ENCODE assay signal across 13 cellular contexts in genomic region chr19:16115309-16116039, GRCh38. TPM values are rescaled to one million over a fixed set of nuclear protein-coding genes. Genes with fewer than 3 reads are reported as not detected.
DNase-seq lines count a peak whose midpoint lies in the region; ATAC-seq and TF ChIP-seq lines count a peak whose summit lies in the region.
"Had no signal": no experiment of that assay in that cellular context is flagged by ENCODE, and none has a peak within 500 bp of the region (broad histone marks: within the 10 kb centered on the region; RNA-seq: fewer than 3 reads in every experiment).

No MANE protein-coding gene starts in this region.

- H3K4me2 ChIP-seq in MM.1S (ENCODE audit: low read depth, low read length), result peak overlapping the region; percentile 34; the same call in 1 of the 2 replicates

- peaks cover 15% of the 10 kb centered on the region for H3K36me3 ChIP-seq in CD4-positive, alpha-beta memory T cell (ENCODE audit: insufficient read depth, low read length)
- no peaks in the 10 kb centered on the region; the same call in 1 of the 2 replicates for H3K36me3 ChIP-seq in MM.1S (replicated peaks; ENCODE audit: insufficient read depth, low read length)

- no peaks in the 10 kb centered on the region for H3K9me2 ChIP-seq in MM.1S (replicated peaks; ENCODE audit: insufficient read depth, low read length)

- peaks cover 69% of the 10 kb centered on the region for H3K79me2 ChIP-seq in MM.1S (ENCODE audit: low read length)

- H3K27ac Mint-ChIP-seq in CD4-positive, alpha-beta memory T cell, result peak overlapping the region in 5 of 7 donors; percentile 28 to 82 (median 66)
- peak overlapping the region in 4 of 5 experiments; percentile 16 to 76 (median 62) for H3K27ac Mint-ChIP-seq in brain
- H3K27ac Mint-ChIP-seq in natural killer cell treated with Interleukin-12 subunit alpha and Interleukin-12 subunit beta and Interleukin-15 and Interleukin-18, amount 100 ng/mL, for 72 hours, result peak overlapping the region; percentile 98

- H3K9me3 ChIP-seq in CD4-positive, alpha-beta memory T cell (ENCODE audit: control insufficient read depth in 1 of 2, low read length in 2 of 2), result no peaks in the 10 kb centered on the region
- no peaks in the 10 kb centered on the region for H3K9me3 ChIP-seq in MM.1S (replicated peaks; ENCODE audit: insufficient read depth, low read length)

- H3K27ac ChIP-seq in CD4-positive, alpha-beta memory T cell (ENCODE audit: low read depth, low read length), result no peak overlapping the region
- H3K27ac ChIP-seq in MM.1S (ENCODE audit: low read length), result peak overlapping the region; percentile 96; the same call in 1 of the 2 replicates

- H3K4me3 ChIP-seq in CD4-positive, alpha-beta memory T cell (ENCODE audit: low read length in 2 of 2), result no peak overlapping the region
- H3K4me3 ChIP-seq in MM.1S (ENCODE audit: low read length), result no peak overlapping the region
- H3K4me3 ChIP-seq: K562 had no signal

- H2AFZ ChIP-seq in MM.1S (ENCODE audit: low read length), result no peak overlapping the region

- POLR2A ChIA-PET in CD4-positive, alpha-beta memory T cell (lab: Charles Lee; ENCODE audit: partially characterized antibody), result interaction anchor here (0.8 to 2.3 kb wide), 3 partner anchors 29 to 45 kb away, joined by 4 to 11 read pairs (median 5); no protein-coding TSS in a partner anchor

- H3F3A ChIP-seq in MM.1S (ENCODE audit: insufficient read depth, low read length), result peaks cover 69% of the 10 kb centered on the region

- H3K9ac ChIP-seq in MM.1S (ENCODE audit: low read length), result peak overlapping the region; percentile 4; the same call in 1 of the 2 replicates

- H3K4me3 Mint-ChIP-seq in CD4-positive, alpha-beta memory T cell, result peak overlapping the region in 2 of 8 donors; percentile 2 to 52
- H3K4me3 Mint-ChIP-seq in brain, result peak overlapping the region in 2 of 5 experiments; percentile 53 to 78
- peak overlapping the region; percentile 65 for H3K4me3 Mint-ChIP-seq in natural killer cell treated with Interleukin-12 subunit alpha and Interleukin-12 subunit beta and Interleukin-15 and Interleukin-18, amount 100 ng/mL, for 72 hours

- DNase-seq in CD4-positive, alpha-beta memory T cell, result no peak
- no peak for DNase-seq in MM.1S
- no peak for DNase-seq in natural killer cell treated with Interleukin-12 subunit alpha and Interleukin-12 subunit beta and Interleukin-15 and Interleukin-18, amount 100 ng/mL, for 72 hours (ENCODE audit: low spot score)
- DNase-seq in cerebellar cortex (ENCODE audit: low spot score), result no peak
- DNase-seq in SKM-1 treated with dmso at 0.1 percent for 144 hours (lab: John Stamatoyannopoulos, UW; ENCODE audit: unreplicated experiment), result no peak
- DNase-seq: NCI-H2107 had no signal

- no peaks in the 10 kb centered on the region for H4K20me1 ChIP-seq in MM.1S (ENCODE audit: insufficient read depth, low read length)

- intact Hi-C loops in CD4-positive, alpha-beta memory T cell (cut with micrococcal nuclease), result no loop called here

- peaks cover 0 to 3% (median 0%) of the 10 kb centered on the region in 8 donors for H3K9me3 Mint-ChIP-seq in CD4-positive, alpha-beta memory T cell
- peaks cover 0 to 1% (median 0%) of the 10 kb centered on the region in 5 experiments for H3K9me3 Mint-ChIP-seq in brain
- no peaks in the 10 kb centered on the region for H3K9me3 Mint-ChIP-seq in natural killer cell treated with Interleukin-12 subunit alpha and Interleukin-12 subunit beta and Interleukin-15 and Interleukin-18, amount 100 ng/mL, for 72 hours

- H3K4me1 Mint-ChIP-seq in CD4-positive, alpha-beta memory T cell, result peaks cover 37 to 84% (median 65%) of the 10 kb centered on the region in 4 donors
- peaks cover 38% of the 10 kb centered on the region for H3K4me1 Mint-ChIP-seq in brain
- H3K4me1 Mint-ChIP-seq in natural killer cell treated with Interleukin-12 subunit alpha and Interleukin-12 subunit beta and Interleukin-15 and Interleukin-18, amount 100 ng/mL, for 72 hours (ENCODE audit: low read depth in 2 of 2), result peaks cover 59 to 66% of the 10 kb centered on the region in 2 donors

- TF ChIP-seq CTCF in MM.1S (IDR thresholded peaks at IDR 0.05; ENCODE audit: low read length), result no peak
- no peak for TF ChIP-seq CTCF in brain (conservative IDR thresholded peaks at IDR 0.05)

- H3K4me1 ChIP-seq in CD4-positive, alpha-beta memory T cell (ENCODE audit: insufficient read depth, low read length), result peaks cover 77% of the 10 kb centered on the region
- H3K4me1 ChIP-seq in MM.1S (ENCODE audit: low read length), result peaks cover 75% of the 10 kb centered on the region

- no peaks in the 10 kb centered on the region for H3K27me3 ChIP-seq in CD4-positive, alpha-beta memory T cell (ENCODE audit: insufficient read depth, low read length)
- H3K27me3 ChIP-seq in MM.1S (replicated peaks; ENCODE audit: insufficient read depth, low read length), result no peaks in the 10 kb centered on the region

- H3K36me3 Mint-ChIP-seq in CD4-positive, alpha-beta memory T cell, result peaks cover 6 to 65% of the 10 kb centered on the region in 2 donors
- H3K36me3 Mint-ChIP-seq in brain, result peaks cover 32% of the 10 kb centered on the region
- peaks cover 5% of the 10 kb centered on the region for H3K36me3 Mint-ChIP-seq in natural killer cell treated with Interleukin-12 subunit alpha and Interleukin-12 subunit beta and Interleukin-15 and Interleukin-18, amount 100 ng/mL, for 72 hours

- CTCF ChIA-PET in CD4-positive, alpha-beta memory T cell (lab: Charles Lee; ENCODE audit: partially characterized antibody), result interaction anchor here (0.9 to 1.6 kb wide), 6 partner anchors 45 to 267 kb away, joined by 3 to 5 read pairs (median 4); no protein-coding TSS in a partner anchor

- ATAC-seq in natural killer cell treated with Interleukin-12 subunit alpha and Interleukin-12 subunit beta and Interleukin-15 and Interleukin-18, amount 100 ng/mL, for 72 hours, result no peak
- ATAC-seq in GM18868 (IDR thresholded peaks at IDR 0.05; ENCODE audit: unreplicated experiment) (no peak), HG02610 (IDR thresholded peaks at IDR 0.05; ENCODE audit: unreplicated experiment) (no peak)
- ATAC-seq: K562 had no signal

- no peaks in the 10 kb centered on the region for H3K27me3 Mint-ChIP-seq in CD4-positive, alpha-beta memory T cell
- H3K27me3 Mint-ChIP-seq in brain, result peaks cover 14% of the 10 kb centered on the region
- H3K27me3 Mint-ChIP-seq in natural killer cell treated with Interleukin-12 subunit alpha and Interleukin-12 subunit beta and Interleukin-15 and Interleukin-18, amount 100 ng/mL, for 72 hours, result no peaks in the 10 kb centered on the region

RNA-seq across cellular contexts. Expression of gene RAB8A, which starts 3.8 kb away (rescaled TPM):
- total RNA-seq in CD4-positive, alpha-beta memory T cell, result 10 to 100 TPM; 85.5 to 86.9 TPM
- polyA plus RNA-seq in CD4-positive, alpha-beta memory T cell, result 10 to 100 TPM; 83.9 to 96.8 TPM
- polyA plus RNA-seq in brain (ENCODE audit: insufficient read depth, low read depth, low replicate concordance), result 47.7 TPM
- total RNA-seq in natural killer cell treated with Interleukin-12 subunit alpha and Interleukin-12 subunit beta and Interleukin-15 and Interleukin-18, amount 100 ng/mL, for 72 hours, result 100 to 1,000 TPM; 166 to 260 TPM

RNA-seq across cellular contexts. Expression of gene HSH2D, which starts 28.0 kb away (rescaled TPM):
- 10 to 100 TPM; 17.8 to 18.8 TPM for total RNA-seq in CD4-positive, alpha-beta memory T cell
- 10 to 100 TPM in 1 of 2 donors, 1 to 10 TPM in 1; 5.5 to 12.6 TPM for polyA plus RNA-seq in CD4-positive, alpha-beta memory T cell
- 0.17 TPM for polyA plus RNA-seq in brain (ENCODE audit: insufficient read depth, low read depth, low replicate concordance)
- total RNA-seq in natural killer cell treated with Interleukin-12 subunit alpha and Interleukin-12 subunit beta and Interleukin-15 and Interleukin-18, amount 100 ng/mL, for 72 hours, result 100 to 1,000 TPM; 135 to 188 TPM
- total RNA-seq: H4, RPMI7951 had no signal

RNA-seq across cellular contexts. Expression of gene TPM4, which starts 39.2 kb away (rescaled TPM):
- 10 to 100 TPM; 94.7 to 96.8 TPM for total RNA-seq in CD4-positive, alpha-beta memory T cell
- polyA plus RNA-seq in CD4-positive, alpha-beta memory T cell, result 100 to 1,000 TPM in 1 of 2 donors, 10 to 100 TPM in 1; 76.7 to 134 TPM
- 171 TPM for polyA plus RNA-seq in brain (ENCODE audit: insufficient read depth, low read depth, low replicate concordance)
- 100 to 1,000 TPM; 462 to 510 TPM for total RNA-seq in natural killer cell treated with Interleukin-12 subunit alpha and Interleukin-12 subunit beta and Interleukin-15 and Interleukin-18, amount 100 ng/mL, for 72 hours

RNA-seq across cellular contexts. Expression of gene CIB3, which starts 57.9 kb away (rescaled TPM):
- not detected for total RNA-seq in CD4-positive, alpha-beta memory T cell
- not detected for polyA plus RNA-seq in CD4-positive, alpha-beta memory T cell
- not detected for polyA plus RNA-seq in brain (ENCODE audit: insufficient read depth, low read depth, low replicate concordance)
- total RNA-seq in natural killer cell treated with Interleukin-12 subunit alpha and Interleukin-12 subunit beta and Interleukin-15 and Interleukin-18, amount 100 ng/mL, for 72 hours, result 1 to 10 TPM in 1 of 2 donors, not detected in 1; 1.4 TPM
- total RNA-seq: H4, K562, mononuclear cell, RPMI7951 had no signal

Comparison
In these comparisons a context has a peak if more than half of its experiments do, and no peak if none do; other contexts are left out.
1. RNA of gene HSH2D, which starts 28.0 kb away (total RNA-seq): 135 to 188 TPM in natural killer cell treated with Interleukin-12 subunit alpha and Interleukin-12 subunit beta and Interleukin-15 and Interleukin-18, amount 100 ng/mL, for 72 hours; 17.8 to 18.8 TPM in CD4-positive, alpha-beta memory T cell; every median in the first group is over 4 times any median in the second.
2. RNA of gene TPM4, which starts 39.2 kb away (total RNA-seq): 462 to 510 TPM in natural killer cell treated with Interleukin-12 subunit alpha and Interleukin-12 subunit beta and Interleukin-15 and Interleukin-18, amount 100 ng/mL, for 72 hours; 94.7 to 96.8 TPM in CD4-positive, alpha-beta memory T cell; every median in the first group is over 4 times any median in the second.
3. Peak in every context shown above with its lines, with median percentiles within 50 percentile points of each other: H3K27ac Mint-ChIP-seq.